In the genomic region with DNA sequence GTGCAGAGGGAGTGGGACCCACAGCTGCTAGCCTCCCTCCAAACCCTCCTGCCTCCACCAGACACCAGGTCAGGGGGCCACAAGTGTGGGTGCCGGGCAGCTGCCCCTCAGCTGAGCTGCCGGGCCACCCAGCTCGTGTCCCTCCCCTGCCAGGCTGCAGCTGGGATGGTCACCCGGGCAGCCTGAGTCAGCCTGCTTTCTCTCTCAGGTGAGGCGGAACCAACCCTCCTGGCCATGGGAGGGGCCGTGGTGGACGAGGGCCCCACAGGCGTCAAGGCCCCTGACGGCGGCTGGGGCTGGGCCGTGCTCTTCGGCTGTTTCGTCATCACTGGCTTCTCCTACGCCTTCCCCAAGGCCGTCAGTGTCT, we compare ENCODE assay signal across 9 cellular contexts. TPM values are rescaled to one million over a fixed set of nuclear protein-coding genes. Genes with fewer than 3 reads are reported as not detected.
DNase-seq lines count a peak whose midpoint lies in the region; ATAC-seq and TF ChIP-seq lines count a peak whose summit lies in the region.
"Had no signal": no experiment of that assay in that cellular context is flagged by ENCODE, and none has a peak within 500 bp of the region (broad histone marks: within the 10 kb centered on the region; RNA-seq: fewer than 3 reads in every experiment).

No MANE protein-coding gene starts in this region.

- intact Hi-C loops in activated CD4-positive, alpha-beta T cell treated with anti-CD3 and anti-CD28 coated beads for 36 hours (cut with DNase I, micrococcal nuclease), result loop anchor here (1.0 to 10.0 kb wide), 4 partner anchors 85 to 179 kb away; a partner anchor contains a TSS
- intact Hi-C loops in Calu3 (cut with micrococcal nuclease; ENCODE audit: unreplicated experiment), result no loop called here

- H3K27me3 ChIP-seq in Peyer's patch, result no peaks in the 10 kb centered on the region

- peak overlapping the region; percentile 30 to 70 (median 54) for H3K27ac ChIP-seq in Peyer's patch
- H3K27ac ChIP-seq in temporal lobe (ENCODE audit: low read depth, low read length), result peak overlapping the region; percentile 44

- no peak overlapping the region for H3K4me3 ChIP-seq in Peyer's patch

- H3K36me3 Mint-ChIP-seq in activated CD4-positive, alpha-beta T cell treated with anti-CD3 and anti-CD28 coated beads, Interleukin-2, amount 10 ng/mL, durations not matched to agents 7 days and 5 days (ENCODE audit: low read depth), result peaks cover 13% of the 10 kb centered on the region
- peaks cover 8% of the 10 kb centered on the region for H3K36me3 Mint-ChIP-seq in activated CD4-positive, alpha-beta T cell treated with anti-CD3 and anti-CD28 coated beads for 36 hours (ENCODE audit: low read depth)
- H3K36me3 Mint-ChIP-seq in Calu3 (ENCODE audit: insufficient read depth, unreplicated experiment), result peaks cover 53% of the 10 kb centered on the region

- TF ChIP-seq CTCF in Peyer's patch (IDR thresholded peaks at IDR 0.05) (no peak), Calu3 (IDR thresholded peaks at IDR 0.05; ENCODE audit: unreplicated experiment) (no peak)

- no TSS peak for BruUV-seq in Calu3 (replicated peaks; lab: Mats Ljungman, UMichigan)

- H3K27me3 Mint-ChIP-seq in activated CD4-positive, alpha-beta T cell treated with anti-CD3 and anti-CD28 coated beads, Interleukin-2, amount 10 ng/mL, durations not matched to agents 7 days and 5 days, result no peaks in the 10 kb centered on the region
- no peaks in the 10 kb centered on the region for H3K27me3 Mint-ChIP-seq in activated CD4-positive, alpha-beta T cell treated with anti-CD3 and anti-CD28 coated beads for 36 hours
- no peaks in the 10 kb centered on the region for H3K27me3 Mint-ChIP-seq in Calu3 (ENCODE audit: unreplicated experiment)

- H3K4me3 Mint-ChIP-seq in activated CD4-positive, alpha-beta T cell treated with anti-CD3 and anti-CD28 coated beads, Interleukin-2, amount 10 ng/mL, durations not matched to agents 7 days and 5 days, result no peak overlapping the region
- H3K4me3 Mint-ChIP-seq in activated CD4-positive, alpha-beta T cell treated with anti-CD3 and anti-CD28 coated beads for 36 hours, result no peak overlapping the region
- H3K4me3 Mint-ChIP-seq in Calu3 (ENCODE audit: low read depth, unreplicated experiment), result no peak overlapping the region

- peaks cover 0 to 26% (median 0%) of the 10 kb centered on the region in 3 donors for H3K36me3 ChIP-seq in Peyer's patch

- no peak for TF ChIP-seq POLR2A in Peyer's patch (IDR thresholded peaks at IDR 0.05)

- no peak for DNase-seq in activated CD4-positive, alpha-beta T cell treated with anti-CD3 and anti-CD28 coated beads, Interleukin-2, amount 10 ng/mL, durations not matched to agents 7 days and 5 days
- no peak for DNase-seq in activated CD4-positive, alpha-beta T cell treated with anti-CD3 and anti-CD28 coated beads for 36 hours
- DNase-seq in Peyer's patch (peak in 1 of 3 donors; percentile 72), left kidney (ENCODE audit: low read depth, low spot score) (peak; percentile 62), mucosa of gallbladder (ENCODE audit: low spot score) (no peak), Calu3 (no peak)
- no peak for DNase-seq in activated CD4-positive, CD25-positive, alpha-beta regulatory T cell treated with anti-CD3 and anti-CD28 coated beads, Interleukin-2, amount 50 U/mL, for 72 hours
- DNase-seq: cerebellar nuclear complex had no signal

- no peaks in the 10 kb centered on the region for H3K9me3 ChIP-seq in Peyer's patch

- peaks cover 3 to 89% (median 40%) of the 10 kb centered on the region in 4 donors for H3K4me1 ChIP-seq in Peyer's patch

- H3K27ac Mint-ChIP-seq in activated CD4-positive, alpha-beta T cell treated with anti-CD3 and anti-CD28 coated beads, Interleukin-2, amount 10 ng/mL, durations not matched to agents 7 days and 5 days, result peak overlapping the region; percentile 50
- no peak overlapping the region for H3K27ac Mint-ChIP-seq in activated CD4-positive, alpha-beta T cell treated with anti-CD3 and anti-CD28 coated beads for 36 hours
- H3K27ac Mint-ChIP-seq in Calu3 (ENCODE audit: unreplicated experiment), result no peak overlapping the region

- H3K4me1 Mint-ChIP-seq in activated CD4-positive, alpha-beta T cell treated with anti-CD3 and anti-CD28 coated beads, Interleukin-2, amount 10 ng/mL, durations not matched to agents 7 days and 5 days, result peaks cover 47% of the 10 kb centered on the region
- peaks cover 40% of the 10 kb centered on the region for H3K4me1 Mint-ChIP-seq in activated CD4-positive, alpha-beta T cell treated with anti-CD3 and anti-CD28 coated beads for 36 hours
- H3K4me1 Mint-ChIP-seq in Calu3 (ENCODE audit: low read depth, unreplicated experiment), result peaks cover 13% of the 10 kb centered on the region

- CTCF ChIA-PET in activated CD4-positive, alpha-beta T cell treated with anti-CD3 and anti-CD28 coated beads, Interleukin-2, amount 10 ng/mL, durations not matched to agents 7 days and 5 days (lab: Charles Lee), result interaction anchor here (0.9 to 2.3 kb wide), 32 partner anchors 9 to 276 kb away, joined by 3 to 14 read pairs (median 4); a partner anchor contains a TSS
- CTCF ChIA-PET in activated CD4-positive, alpha-beta T cell treated with anti-CD3 and anti-CD28 coated beads for 36 hours (lab: Charles Lee), result interaction anchor here (0.6 to 2.4 kb wide), 21 partner anchors 9 to 348 kb away, joined by 3 to 19 read pairs (median 3); a partner anchor contains a TSS
- CTCF ChIA-PET in Calu3 (lab: Charles Lee), result interaction anchor here (0.6 to 1.7 kb wide), 5 partner anchors 11 to 329 kb away, joined by 3 to 10 read pairs (median 5); no protein-coding TSS in a partner anchor

- no peak for ATAC-seq in activated CD4-positive, alpha-beta T cell treated with anti-CD3 and anti-CD28 coated beads for 36 hours

- POLR2A ChIA-PET in activated CD4-positive, alpha-beta T cell treated with anti-CD3 and anti-CD28 coated beads, Interleukin-2, amount 10 ng/mL, durations not matched to agents 7 days and 5 days (lab: Charles Lee), result no interaction called here
- POLR2A ChIA-PET in activated CD4-positive, alpha-beta T cell treated with anti-CD3 and anti-CD28 coated beads for 36 hours (lab: Charles Lee), result interaction anchor here (1.3 to 2.8 kb wide), 2 partner anchors 30 to 62 kb away, joined by 6 to 10 read pairs; no protein-coding TSS in a partner anchor

- no peaks in the 10 kb centered on the region for H3K9me3 Mint-ChIP-seq in activated CD4-positive, alpha-beta T cell treated with anti-CD3 and anti-CD28 coated beads, Interleukin-2, amount 10 ng/mL, durations not matched to agents 7 days and 5 days
- H3K9me3 Mint-ChIP-seq in activated CD4-positive, alpha-beta T cell treated with anti-CD3 and anti-CD28 coated beads for 36 hours (ENCODE audit: low read depth), result no peaks in the 10 kb centered on the region
- H3K9me3 Mint-ChIP-seq in Calu3 (ENCODE audit: low read depth, unreplicated experiment), result no peaks in the 10 kb centered on the region

RNA-seq across cellular contexts. Expression of a gene that starts 6.9 kb away (rescaled TPM):
- 100 to 1,000 TPM; 104 to 140 TPM for total RNA-seq in activated CD4-positive, alpha-beta T cell treated with anti-CD3 and anti-CD28 coated beads, Interleukin-2, amount 10 ng/mL, durations not matched to agents 7 days and 5 days
- 100 to 1,000 TPM in 1 of 2 experiments, 10 to 100 TPM in 1; 93.2 to 157 TPM for total RNA-seq in activated CD4-positive, alpha-beta T cell treated with anti-CD3 and anti-CD28 coated beads for 36 hours
- total RNA-seq in Peyer's patch, result 10 to 100 TPM; 18.9 to 55.0 (median 35.3) TPM
- 2.5 TPM for total RNA-seq in temporal lobe
- 95.7 TPM for total RNA-seq in mucosa of gallbladder
- total RNA-seq in Calu3 (2022), result 44.7 and 47.2 TPM in 2 replicates

RNA-seq across cellular contexts. Expression of a gene that starts 23.1 kb away (rescaled TPM):
- total RNA-seq in activated CD4-positive, alpha-beta T cell treated with anti-CD3 and anti-CD28 coated beads, Interleukin-2, amount 10 ng/mL, durations not matched to agents 7 days and 5 days, result 10 to 100 TPM; 60.5 to 69.7 TPM
- total RNA-seq in activated CD4-positive, alpha-beta T cell treated with anti-CD3 and anti-CD28 coated beads for 36 hours, result 10 to 100 TPM; 41.6 to 43.8 TPM
- total RNA-seq in Peyer's patch, result 100 to 1,000 TPM in 2 of 4 donors, 10 to 100 TPM in 2; 28.2 to 144 (median 79.8) TPM
- total RNA-seq in temporal lobe, result 16.2 TPM
- total RNA-seq in mucosa of gallbladder, result 56.9 TPM
- total RNA-seq in Calu3 (2022), result 69.9 and 76.8 TPM in 2 replicates

RNA-seq across cellular contexts. Expression of a gene that starts 37.7 kb away (rescaled TPM):
- total RNA-seq in activated CD4-positive, alpha-beta T cell treated with anti-CD3 and anti-CD28 coated beads, Interleukin-2, amount 10 ng/mL, durations not matched to agents 7 days and 5 days, result 100 to 1,000 TPM; 115 to 142 TPM
- total RNA-seq in activated CD4-positive, alpha-beta T cell treated with anti-CD3 and anti-CD28 coated beads for 36 hours, result 100 to 1,000 TPM; 118 to 182 TPM
- total RNA-seq in Peyer's patch, result 100 to 1,000 TPM; 148 to 232 (median 215) TPM
- total RNA-seq in temporal lobe, result 32.2 TPM
- 161 TPM for total RNA-seq in mucosa of gallbladder
- 157 and 160 TPM in 2 replicates for total RNA-seq in Calu3 (2022)
